In the genomic region with DNA sequence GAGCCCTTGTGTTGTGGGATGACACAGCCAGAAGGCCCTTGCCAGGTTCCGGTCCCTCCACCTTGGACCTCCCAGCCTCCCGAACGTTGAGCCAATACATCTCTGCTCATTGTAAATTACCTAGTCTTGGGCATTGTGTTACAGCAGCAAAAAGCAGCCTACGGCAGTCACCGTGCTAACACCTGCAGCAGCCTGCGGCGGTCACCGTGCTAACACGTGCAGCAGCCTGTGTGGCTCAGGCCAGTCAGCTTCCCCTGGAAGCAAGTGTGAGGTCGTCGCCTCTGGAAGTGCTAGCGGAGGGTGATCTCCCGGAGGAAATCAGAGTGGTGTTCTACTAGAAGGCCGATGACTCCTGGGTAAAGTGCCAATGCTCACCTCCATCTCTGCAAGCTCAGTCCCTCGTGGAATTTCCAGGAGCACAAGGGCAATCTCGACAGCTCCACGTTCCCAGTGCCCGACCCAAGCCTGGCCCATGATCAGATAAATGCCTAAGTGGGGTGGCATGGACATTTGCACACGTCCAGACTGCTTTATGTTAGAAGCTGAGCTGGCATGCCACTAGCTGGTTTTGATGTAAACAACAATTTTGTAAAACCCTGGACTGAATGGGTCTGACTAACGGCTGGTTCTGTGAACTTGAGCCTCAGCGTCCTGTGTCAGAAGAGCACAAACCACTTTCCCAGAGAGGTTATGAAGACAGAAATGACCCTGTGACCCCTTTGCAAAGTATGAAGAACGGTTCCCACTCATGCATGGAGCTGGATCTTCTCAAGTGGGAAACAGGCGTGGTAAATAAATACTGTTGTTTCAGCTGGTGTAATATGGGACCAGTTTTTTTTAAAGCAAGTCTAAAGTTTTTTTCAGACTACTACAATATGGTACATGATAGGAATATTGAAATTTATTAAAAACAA, we compare ENCODE assay signal across 18 cellular contexts. TPM values are rescaled to one million over a fixed set of nuclear protein-coding genes. Genes with fewer than 3 reads are reported as not detected.
DNase-seq lines count a peak whose midpoint lies in the region; ATAC-seq and TF ChIP-seq lines count a peak whose summit lies in the region.
"Had no signal": no experiment of that assay in that cellular context is flagged by ENCODE, and none has a peak within 500 bp of the region (broad histone marks: within the 10 kb centered on the region; RNA-seq: fewer than 3 reads in every experiment).

No MANE protein-coding gene starts in this region.

- H3K27me3 Mint-ChIP-seq in T-helper 17 cell: no peaks in the 10 kb centered on the region
- H3K27me3 Mint-ChIP-seq: stimulated activated naive CD8-positive, alpha-beta T cell treated with anti-CD3 and anti-CD28 coated beads, Interleukin-15, amount 100 ng/mL, for 72 hours had no signal

- no peaks in the 10 kb centered on the region for H3K4me1 Mint-ChIP-seq in T-helper 17 cell

- peaks cover 36% of the 10 kb centered on the region for H3K4me1 ChIP-seq in body of pancreas
- H3K4me1 ChIP-seq: uterus had no signal

- H3K9me3 ChIP-seq in body of pancreas (no peaks in the 10 kb centered on the region), T-helper 17 cell (ENCODE audit: control insufficient read depth, low read length, poor library complexity, severe bottlenecking) (no peaks in the 10 kb centered on the region)
- H3K9me3 ChIP-seq: uterus had no signal

- no peak for ATAC-seq in body of pancreas
- no peak for ATAC-seq in T-helper 17 cell
- no peak for ATAC-seq in HG02763 (IDR thresholded peaks at IDR 0.05; ENCODE audit: unreplicated experiment)
- ATAC-seq: HCT116; natural killer cell; stimulated activated naive CD8-positive, alpha-beta T cell treated with anti-CD3 and anti-CD28 coated beads, Interleukin-15, amount 100 ng/mL, for 72 hours had no signal

- no peak overlapping the region for H3K4me3 ChIP-seq in body of pancreas
- H3K4me3 ChIP-seq: lung, uterus had no signal

- H3K36me3 ChIP-seq in body of pancreas (replicated peaks in 1 of 2; ENCODE audit: insufficient read depth in 1 of 2, low read depth in 2 of 2): peaks cover 10 to 25% of the 10 kb centered on the region in 2 donors
- H3K36me3 ChIP-seq: uterus had no signal

- no peak for TF ChIP-seq CTCF in body of pancreas (IDR thresholded peaks at IDR 0.05)

- H3K4me3 Mint-ChIP-seq in T-helper 17 cell: no peak overlapping the region
- H3K4me3 Mint-ChIP-seq: activated CD4-positive, alpha-beta T cell treated with anti-CD3 and anti-CD28 coated beads, Interleukin-2, amount 10 ng/mL, durations not matched to agents 7 days and 5 days; natural killer cell; stimulated activated naive CD8-positive, alpha-beta T cell treated with anti-CD3 and anti-CD28 coated beads, Interleukin-15, amount 100 ng/mL, for 72 hours had no signal

- intact Hi-C loops in body of pancreas (cut with DNase I) (no loop called here), posterior vena cava (cut with DNase I) (no loop called here)

- WGBS in body of pancreas, 2 donors: 71 to 81% methylated on average over 22 to 23 of the region's 23 CpGs

- DNase-seq in D341Med (ENCODE audit: low spot score) (peak; percentile 22), NCI-H1417 (lab: John Stamatoyannopoulos, UW) (peak; percentile 47 to 79 (median 54)), body of pancreas (no peak), posterior vena cava (ENCODE audit: low spot score) (peak; percentile 74), T-helper 17 cell (no peak)
- DNase-seq in stimulated activated naive CD4-positive, alpha-beta T cell treated with Interleukin-2 at 50 U/mL for 16 hours (lab: John Stamatoyannopoulos, UW): no peak
- no peak for DNase-seq in stimulated activated CD4-positive, alpha-beta T cell treated with anti-CD3 and anti-CD28 coated beads, Interleukin-4, amount 100 ng/mL, for 4 hours
- DNase-seq: activated CD4-positive, alpha-beta T cell treated with anti-CD3 and anti-CD28 coated beads, Interleukin-2, amount 10 ng/mL, durations not matched to agents 7 days and 5 days; aorta; natural killer cell; NCI-H524 treated with DMSO at 0.1 percent for 48 hours; PC-3; stimulated activated naive CD8-positive, alpha-beta T cell treated with anti-CD3 and anti-CD28 coated beads, Interleukin-15, amount 100 ng/mL, for 72 hours; uterus had no signal

- no peaks in the 10 kb centered on the region for H3K27me3 ChIP-seq in body of pancreas
- H3K27me3 ChIP-seq: uterus had no signal

- H3K27ac ChIP-seq in body of pancreas: peak overlapping the region in 3 of 4 donors; percentile 30 to 75 (median 54)

- peaks cover 3% of the 10 kb centered on the region for H3K36me3 Mint-ChIP-seq in T-helper 17 cell (ENCODE audit: low read depth)

- TF ChIP-seq POLR2A in body of pancreas (IDR thresholded peaks at IDR 0.05): no peak

- no peak overlapping the region for H3K27ac Mint-ChIP-seq in T-helper 17 cell
- H3K27ac Mint-ChIP-seq: activated CD4-positive, alpha-beta T cell treated with anti-CD3 and anti-CD28 coated beads, Interleukin-2, amount 10 ng/mL, durations not matched to agents 7 days and 5 days; natural killer cell; stimulated activated naive CD8-positive, alpha-beta T cell treated with anti-CD3 and anti-CD28 coated beads, Interleukin-15, amount 100 ng/mL, for 72 hours had no signal

RNA-seq across cellular contexts. Expression of a gene that starts 11.4 kb away (rescaled TPM):
- total RNA-seq in body of pancreas: under 1 TPM in 1 of 2 donors, not detected in 1; under 0.01 TPM
- under 1 TPM in 1 of 2 donors, not detected in 1; 0.19 TPM for total RNA-seq in posterior vena cava
- total RNA-seq in T-helper 17 cell: under 1 TPM; 0.20 to 0.23 TPM
- total RNA-seq: activated CD4-positive, alpha-beta T cell treated with anti-CD3 and anti-CD28 coated beads, Interleukin-2, amount 10 ng/mL, durations not matched to agents 7 days and 5 days; lung; PC-3; pulmonary artery endothelial cell had no signal

RNA-seq across cellular contexts. Expression of a gene that starts 26.7 kb away (rescaled TPM):
- total RNA-seq in body of pancreas (100 to 1,000 TPM in 1 of 2 donors, 10 to 100 TPM in 1; 83.0 to 145 TPM), posterior vena cava (10 to 100 TPM; 73.5 to 75.0 TPM), T-helper 17 cell (100 to 1,000 TPM in 1 of 2 donors, 10 to 100 TPM in 1; 99.6 to 105 TPM)

Comparison
In these comparisons a context has a peak if more than half of its experiments do, and no peak if none do; other contexts are left out.
1. DNase-seq: peak in D341Med (single experiment), NCI-H1417 (3 of 3) and posterior vena cava (single experiment); none in body of pancreas (0 of 4), stimulated activated naive CD4-positive, alpha-beta T cell treated with Interleukin-2 at 50 U/mL for 16 hours (single experiment), T-helper 17 cell (0 of 3) and stimulated activated CD4-positive, alpha-beta T cell treated with anti-CD3 and anti-CD28 coated beads, Interleukin-4, amount 100 ng/mL, for 4 hours (0 of 2).